11 cellular contexts compared by ENCODE assay signal in genomic region chr7:76333388-76334101, GRCh38. TPM values are rescaled to one million over a fixed set of nuclear protein-coding genes. Genes with fewer than 3 reads are reported as not detected.
DNase-seq lines count a peak whose midpoint lies in the region; ATAC-seq, FAIRE-seq and TF ChIP-seq lines count a peak whose summit lies in the region.
"Had no signal": no experiment of that assay in that cellular context is flagged by ENCODE, and none has a peak within 500 bp of the region (broad histone marks: within the 10 kb centered on the region; RNA-seq: fewer than 3 reads in every experiment).

No MANE protein-coding gene starts in this region.

- no peak for TF ChIP-seq POLR2A in gastroesophageal sphincter (IDR thresholded peaks at IDR 0.05)

- H3K9ac ChIP-seq in colonic mucosa (ENCODE audit: low read depth in 2 of 2, low read length in 2 of 2): peak overlapping the region in 1 of 2 donors; percentile 37

- intact Hi-C loops in upper lobe of right lung (cut with DNase I): no loop called here
- intact Hi-C loops in colonic mucosa (cut with DNase I): no loop called here

- H3K36me3 ChIP-seq in gastroesophageal sphincter: peaks cover 0 to 16% of the 10 kb centered on the region in 2 donors
- H3K36me3 ChIP-seq in upper lobe of right lung: peaks cover 22% of the 10 kb centered on the region
- H3K36me3 ChIP-seq in colonic mucosa: no peaks in the 10 kb centered on the region

- H3K9me3 ChIP-seq in gastroesophageal sphincter (no peaks in the 10 kb centered on the region), upper lobe of right lung (no peaks in the 10 kb centered on the region), colonic mucosa (no peaks in the 10 kb centered on the region)

- H3K4me3 Mint-ChIP-seq in nephron progenitor cell: peak overlapping the region; percentile 11
- H3K4me3 Mint-ChIP-seq: natural killer cell treated with Interleukin-12 subunit alpha and Interleukin-12 subunit beta and Interleukin-15 and Interleukin-18, amount 100 ng/mL, for 72 hours had no signal

- H3K4me3 ChIP-seq in gastroesophageal sphincter (no peak overlapping the region), upper lobe of right lung (no peak overlapping the region), colonic mucosa (no peak overlapping the region)

- DNase-seq in activated T-cell treated with anti-CD3 and anti-CD28 coated beads, Interleukin-2, amount 50 U/mL, for 1 hour: peak; percentile 13
- no peak for DNase-seq in activated T-cell treated with anti-CD3 and anti-CD28 coated beads, Interleukin-2, amount 50 U/mL, for 48 hours
- DNase-seq in nephron progenitor cell: peak; percentile 15
- peak; percentile 70 for DNase-seq in upper lobe of right lung
- DNase-seq in HuH-7 (ENCODE audit: low spot score): no peak
- DNase-seq in colonic mucosa: no peak
- no peak for DNase-seq in urothelium cell line (ENCODE audit: low spot score)
- DNase-seq: hippocampal formation, T-helper 1 cell had no signal

- peaks cover 40% of the 10 kb centered on the region for H3K4me1 Mint-ChIP-seq in nephron progenitor cell

- H3K27me3 ChIP-seq in gastroesophageal sphincter: no peaks in the 10 kb centered on the region
- H3K27me3 ChIP-seq in upper lobe of right lung: no peaks in the 10 kb centered on the region
- H3K27me3 ChIP-seq in colonic mucosa: no peaks in the 10 kb centered on the region

- FAIRE-seq in urothelium cell line (lab: Jason Lieb, UNC): no peak

- H3K9me3 Mint-ChIP-seq in nephron progenitor cell: no peaks in the 10 kb centered on the region
- H3K9me3 Mint-ChIP-seq: natural killer cell treated with Interleukin-12 subunit alpha and Interleukin-12 subunit beta and Interleukin-15 and Interleukin-18, amount 100 ng/mL, for 72 hours had no signal

- no peaks in the 10 kb centered on the region for H3K27me3 Mint-ChIP-seq in nephron progenitor cell (ENCODE audit: low read depth, poor library complexity)
- H3K27me3 Mint-ChIP-seq: natural killer cell treated with Interleukin-12 subunit alpha and Interleukin-12 subunit beta and Interleukin-15 and Interleukin-18, amount 100 ng/mL, for 72 hours had no signal

- H3K4me1 ChIP-seq in gastroesophageal sphincter (peaks cover 3 to 88% (median 16%) of the 10 kb centered on the region in 3 donors), upper lobe of right lung (peaks cover 28% of the 10 kb centered on the region), colonic mucosa (peaks cover 7% of the 10 kb centered on the region)

- ATAC-seq in gastroesophageal sphincter (peak; percentile 55), upper lobe of right lung (peak; percentile 81)
- ATAC-seq: natural killer cell treated with Interleukin-12 subunit alpha and Interleukin-12 subunit beta and Interleukin-15 and Interleukin-18, amount 100 ng/mL, for 72 hours had no signal

- H3K27ac Mint-ChIP-seq in nephron progenitor cell: peak overlapping the region; percentile 88
- H3K27ac Mint-ChIP-seq: natural killer cell treated with Interleukin-12 subunit alpha and Interleukin-12 subunit beta and Interleukin-15 and Interleukin-18, amount 100 ng/mL, for 72 hours had no signal

- WGBS in gastroesophageal sphincter (ENCODE audit: low coverage in 1 of 2), 2 donors: 47 to 58% methylated on average over 5 to 11 of the region's 14 CpGs

- TF ChIP-seq EP300 in gastroesophageal sphincter (IDR thresholded peaks at IDR 0.05): no peak

- no peak for TF ChIP-seq CTCF in gastroesophageal sphincter (IDR thresholded peaks at IDR 0.05)
- TF ChIP-seq CTCF in nephron progenitor cell (IDR thresholded peaks at IDR 0.05): no peak
- no peak for TF ChIP-seq CTCF in upper lobe of right lung (IDR thresholded peaks at IDR 0.05)
- TF ChIP-seq CTCF in colonic mucosa (IDR thresholded peaks at IDR 0.05): no peak

- H3K27ac ChIP-seq in gastroesophageal sphincter: peak overlapping the region in 3 of 4 donors; percentile 43 to 53 (median 43)
- no peak overlapping the region for H3K27ac ChIP-seq in upper lobe of right lung
- H3K27ac ChIP-seq in colonic mucosa: no peak overlapping the region

- peaks cover 72% of the 10 kb centered on the region for H3K36me3 Mint-ChIP-seq in nephron progenitor cell (ENCODE audit: low read depth)

RNA-seq across cellular contexts. Expression of gene YWHAG, which starts 25.2 kb away (rescaled TPM):
- 10 to 100 TPM; 49.8 to 86.2 (median 70.3) TPM for total RNA-seq in gastroesophageal sphincter
- 102 TPM for total RNA-seq in upper lobe of right lung
- total RNA-seq in colonic mucosa: 100 to 1,000 TPM; 104 to 121 TPM

RNA-seq across cellular contexts. Expression of gene HSPB1, which starts 31.1 kb away (rescaled TPM):
- 1,000 to 10,000 TPM in 2 of 4 donors, 100 to 1,000 TPM in 2; 880 to 2,548 (median 1,000) TPM for total RNA-seq in gastroesophageal sphincter
- total RNA-seq in upper lobe of right lung: 494 TPM
- 100 to 1,000 TPM; 539 to 844 TPM for total RNA-seq in colonic mucosa

Comparison
In these comparisons a context has a peak if more than half of its experiments do, and no peak if none do; other contexts are left out.
1. DNase-seq: peak in activated T-cell treated with anti-CD3 and anti-CD28 coated beads, Interleukin-2, amount 50 U/mL, for 1 hour (single experiment), nephron progenitor cell (single experiment) and upper lobe of right lung (single experiment); none in activated T-cell treated with anti-CD3 and anti-CD28 coated beads, Interleukin-2, amount 50 U/mL, for 48 hours (0 of 2), HuH-7 (single experiment), colonic mucosa (single experiment) and urothelium cell line (single experiment).
2. H3K27ac ChIP-seq: peak in gastroesophageal sphincter (3 of 4); none in upper lobe of right lung (single experiment) and colonic mucosa (single experiment).